In genomic region chr20:64003970-64004725, GRCh38 we compare ENCODE assay signal across 1 cellular context.
TF ChIP-seq lines count a peak whose summit lies in the region.

No MANE protein-coding gene starts in this region.

TF ChIP-seq in GM12878, 131 proteins besides CTCF, POLR2A, EP300 and RAD21:
- TF ChIP-seq POU2F2 (IDR thresholded peaks at IDR 0.05; ENCODE audit: borderline replicate concordance, low read depth, low read length) (no peak), RB1 (IDR thresholded peaks at IDR 0.05; ENCODE audit: borderline replicate concordance) (no peak), ZBTB33 (IDR thresholded peaks at IDR 0.05) (no peak), MLLT1 (IDR thresholded peaks at IDR 0.05) (no peak), NBN (IDR thresholded peaks at IDR 0.05) (no peak), BRCA1 (IDR thresholded peaks at IDR 0.05; ENCODE audit: low read depth, low read length) (no peak), RFX5 (IDR thresholded peaks at IDR 0.05; ENCODE audit: low read depth, low read length) (no peak), NR2C2 (IDR thresholded peaks at IDR 0.05; ENCODE audit: borderline replicate concordance, control insufficient read depth, insufficient read length, low read depth) (no peak), CREB1 (IDR thresholded peaks at IDR 0.05; ENCODE audit: low read depth) (no peak), BCL11A (IDR thresholded peaks at IDR 0.05; ENCODE audit: low read depth, low read length) (no peak), NRF1 (conservative IDR thresholded peaks at IDR 0.05; ENCODE audit: low read depth, low read length) (no peak)
- TF ChIP-seq, protein P1, sequence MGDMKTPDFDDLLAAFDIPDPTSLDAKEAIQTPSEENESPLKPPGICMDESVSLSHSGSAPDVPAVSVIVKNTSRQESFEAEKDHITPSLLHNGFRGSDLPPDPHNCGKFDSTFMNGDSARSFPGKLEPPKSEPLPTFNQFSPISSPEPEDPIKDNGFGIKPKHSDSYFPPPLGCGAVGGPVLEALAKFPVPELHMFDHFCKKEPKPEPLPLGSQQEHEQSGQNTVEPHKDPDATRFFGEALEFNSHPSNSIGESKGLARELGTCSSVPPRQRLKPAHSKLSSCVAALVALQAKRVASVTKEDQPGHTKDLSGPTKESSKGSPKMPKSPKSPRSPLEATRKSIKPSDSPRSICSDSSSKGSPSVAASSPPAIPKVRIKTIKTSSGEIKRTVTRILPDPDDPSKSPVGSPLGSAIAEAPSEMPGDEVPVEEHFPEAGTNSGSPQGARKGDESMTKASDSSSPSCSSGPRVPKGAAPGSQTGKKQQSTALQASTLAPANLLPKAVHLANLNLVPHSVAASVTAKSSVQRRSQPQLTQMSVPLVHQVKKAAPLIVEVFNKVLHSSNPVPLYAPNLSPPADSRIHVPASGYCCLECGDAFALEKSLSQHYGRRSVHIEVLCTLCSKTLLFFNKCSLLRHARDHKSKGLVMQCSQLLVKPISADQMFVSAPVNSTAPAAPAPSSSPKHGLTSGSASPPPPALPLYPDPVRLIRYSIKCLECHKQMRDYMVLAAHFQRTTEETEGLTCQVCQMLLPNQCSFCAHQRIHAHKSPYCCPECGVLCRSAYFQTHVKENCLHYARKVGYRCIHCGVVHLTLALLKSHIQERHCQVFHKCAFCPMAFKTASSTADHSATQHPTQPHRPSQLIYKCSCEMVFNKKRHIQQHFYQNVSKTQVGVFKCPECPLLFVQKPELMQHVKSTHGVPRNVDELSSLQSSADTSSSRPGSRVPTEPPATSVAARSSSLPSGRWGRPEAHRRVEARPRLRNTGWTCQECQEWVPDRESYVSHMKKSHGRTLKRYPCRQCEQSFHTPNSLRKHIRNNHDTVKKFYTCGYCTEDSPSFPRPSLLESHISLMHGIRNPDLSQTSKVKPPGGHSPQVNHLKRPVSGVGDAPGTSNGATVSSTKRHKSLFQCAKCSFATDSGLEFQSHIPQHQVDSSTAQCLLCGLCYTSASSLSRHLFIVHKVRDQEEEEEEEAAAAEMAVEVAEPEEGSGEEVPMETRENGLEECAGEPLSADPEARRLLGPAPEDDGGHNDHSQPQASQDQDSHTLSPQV (IDR thresholded peaks at IDR 0.05), result no peak
